ENCODE assay signal across 23 cellular contexts in the genomic region with DNA sequence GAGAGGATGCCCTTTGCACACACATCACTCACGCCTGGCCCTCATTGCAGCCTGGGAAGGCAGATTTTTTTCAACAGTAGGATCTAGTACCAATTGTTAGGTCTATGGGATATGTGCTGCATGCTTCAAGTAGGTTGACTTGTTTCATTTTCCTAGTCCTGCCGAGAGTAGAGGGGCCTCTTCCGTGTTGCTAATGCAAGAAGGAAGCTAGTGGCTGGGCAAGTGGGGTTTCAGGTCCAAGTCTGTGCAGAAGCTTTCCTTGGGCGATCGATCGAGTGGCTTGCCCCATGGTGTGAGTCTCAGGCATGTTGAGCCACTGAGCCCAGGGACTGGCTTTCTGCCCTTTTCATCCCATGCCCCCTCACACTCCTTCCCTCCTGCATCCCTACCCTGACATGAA. TPM values are rescaled to one million over a fixed set of nuclear protein-coding genes. Genes with fewer than 3 reads are reported as not detected.
DNase-seq lines count a peak whose midpoint lies in the region; ATAC-seq, FAIRE-seq and TF ChIP-seq lines count a peak whose summit lies in the region.
"Had no signal": no experiment of that assay in that cellular context is flagged by ENCODE, and none has a peak within 500 bp of the region (broad histone marks: within the 10 kb centered on the region; RNA-seq: fewer than 3 reads in every experiment).

No MANE protein-coding gene starts in this region.

- peaks cover 9% of the 10 kb centered on the region for H3K36me3 Mint-ChIP-seq in activated naive CD8-positive, alpha-beta T cell treated with anti-CD3 and anti-CD28 coated beads, Interleukin-2, amount 10 ng/mL, durations not matched to agents 7 days and 5 days
- H3K36me3 Mint-ChIP-seq in activated naive CD8-positive, alpha-beta T cell treated with anti-CD3 and anti-CD28 coated beads, Interleukin-2, amount 50 U/mL, for 24 hours (ENCODE audit: low read depth), result peaks cover 41% of the 10 kb centered on the region
- peaks cover 15 to 35% of the 10 kb centered on the region in 2 donors for H3K36me3 Mint-ChIP-seq in stimulated activated naive B cell treated with anti-CD40 and anti-IgM and Interleukin-4, amounts not matched to agents 10 μg/mL and 1 μg/mL and 100 μg/mL, for 72 hours
- H3K36me3 Mint-ChIP-seq in neural progenitor cell, result peaks cover 30% of the 10 kb centered on the region

- no peaks in the 10 kb centered on the region for H3K9me3 Mint-ChIP-seq in activated naive CD8-positive, alpha-beta T cell treated with anti-CD3 and anti-CD28 coated beads, Interleukin-2, amount 10 ng/mL, durations not matched to agents 7 days and 5 days
- no peaks in the 10 kb centered on the region for H3K9me3 Mint-ChIP-seq in activated naive CD8-positive, alpha-beta T cell treated with anti-CD3 and anti-CD28 coated beads, Interleukin-2, amount 50 U/mL, for 24 hours
- no peaks in the 10 kb centered on the region for H3K9me3 Mint-ChIP-seq in stimulated activated naive B cell treated with anti-CD40 and anti-IgM and Interleukin-4, amounts not matched to agents 10 μg/mL and 1 μg/mL and 100 μg/mL, for 72 hours
- no peaks in the 10 kb centered on the region for H3K9me3 Mint-ChIP-seq in neural progenitor cell
- H3K9me3 Mint-ChIP-seq: CD4-positive, CD25-positive, alpha-beta regulatory T cell; naive thymus-derived CD8-positive, alpha-beta T cell had no signal

- H3K27me3 ChIP-seq in H7 (ENCODE audit: control insufficient read depth, insufficient read depth, low read length) (no peaks in the 10 kb centered on the region), GM12878 (replicated peaks in 1 of 2; ENCODE audit: control insufficient read depth in 2 of 2, insufficient read depth in 2 of 2, low read length in 1 of 2) (no peaks in the 10 kb centered on the region), neural progenitor cell (no peaks in the 10 kb centered on the region)
- H3K27me3 ChIP-seq: MG63, pancreas had no signal

- intact Hi-C loops in GM12878 (cut with micrococcal nuclease; ENCODE audit: unreplicated experiment), result no loop called here

- peak; percentile 50 for TF ChIP-seq POLR2A in GM12878 (IDR thresholded peaks at IDR 0.05; ENCODE audit: low read depth, low read length)

- H3K27ac Mint-ChIP-seq in activated naive CD8-positive, alpha-beta T cell treated with anti-CD3 and anti-CD28 coated beads, Interleukin-2, amount 10 ng/mL, durations not matched to agents 7 days and 5 days, result peak overlapping the region; percentile 61
- H3K27ac Mint-ChIP-seq in activated naive CD8-positive, alpha-beta T cell treated with anti-CD3 and anti-CD28 coated beads, Interleukin-2, amount 50 U/mL, for 24 hours, result no peak overlapping the region
- peak overlapping the region; percentile 81 for H3K27ac Mint-ChIP-seq in stimulated activated naive B cell treated with anti-CD40 and anti-IgM and Interleukin-4, amounts not matched to agents 10 μg/mL and 1 μg/mL and 100 μg/mL, for 72 hours
- no peak overlapping the region for H3K27ac Mint-ChIP-seq in neural progenitor cell

- H3K9ac ChIP-seq in GM12878 (ENCODE audit: control insufficient read depth, insufficient read depth, low read length), result no peak overlapping the region
- no peak overlapping the region for H3K9ac ChIP-seq in neural progenitor cell

- 9% methylated on average over 6 of the region's 6 CpGs for WGBS in GM12878 (ENCODE audit: insufficient coverage, insufficient replicate concordance, low lambda C conversion rate, missing lambda C conversion rate)

- FAIRE-seq in GM12878 (lab: Jason Lieb, UNC), result no peak
- FAIRE-seq: K562, pancreas had no signal

- SMC1A ChIA-PET in GM12878 (lab: Charles Lee; ENCODE audit: uncharacterized antibody, unreplicated experiment), result no interaction called here

- H3F3A ChIP-seq in neural progenitor cell (ENCODE audit: low read depth), result peaks cover 23% of the 10 kb centered on the region

- H4K20me1 ChIP-seq in GM12878 (ENCODE audit: control insufficient read depth, insufficient read depth) (peaks cover 17% of the 10 kb centered on the region), neural progenitor cell (ENCODE audit: low read depth) (peaks cover 100% of the 10 kb centered on the region)

- no peak for TF ChIP-seq CTCF in GM12878 (IDR thresholded peaks at IDR 0.05 in 2 of 3, conservative IDR thresholded peaks at IDR 0.05 in 1 of 3; ENCODE audit: control insufficient read depth in 2 of 3, extremely low read depth in 1 of 3, insufficient read depth in 1 of 3, low read depth in 3 of 3, low read length in 3 of 3)
- TF ChIP-seq CTCF in neural progenitor cell (IDR thresholded peaks at IDR 0.05), result no peak

- H3K4me3 Mint-ChIP-seq in activated naive CD8-positive, alpha-beta T cell treated with anti-CD3 and anti-CD28 coated beads, Interleukin-2, amount 10 ng/mL, durations not matched to agents 7 days and 5 days, result no peak overlapping the region
- H3K4me3 Mint-ChIP-seq in activated naive CD8-positive, alpha-beta T cell treated with anti-CD3 and anti-CD28 coated beads, Interleukin-2, amount 50 U/mL, for 24 hours, result no peak overlapping the region
- no peak overlapping the region for H3K4me3 Mint-ChIP-seq in stimulated activated naive B cell treated with anti-CD40 and anti-IgM and Interleukin-4, amounts not matched to agents 10 μg/mL and 1 μg/mL and 100 μg/mL, for 72 hours
- H3K4me3 Mint-ChIP-seq in neural progenitor cell, result no peak overlapping the region

- no peak for TF ChIP-seq RAD21 in GM12878 (IDR thresholded peaks at IDR 0.05; ENCODE audit: insufficient read depth, low read depth, low read length)

- ATAC-seq in activated naive CD8-positive, alpha-beta T cell treated with anti-CD3 and anti-CD28 coated beads, Interleukin-2, amount 10 ng/mL, durations not matched to agents 7 days and 5 days (ENCODE audit: low read depth), result peak; percentile 41
- ATAC-seq in activated naive CD8-positive, alpha-beta T cell treated with anti-CD3 and anti-CD28 coated beads, Interleukin-2, amount 50 U/mL, for 24 hours, result no peak
- ATAC-seq in GM12878, result peak; percentile 13; the same call in 2 of the 3 replicates
- ATAC-seq in stimulated activated naive B cell treated with anti-CD40 and anti-IgM and Interleukin-4, amounts not matched to agents 10 μg/mL and 1 μg/mL and 100 μg/mL, for 72 hours (replicated peaks), result peak; percentile 23 to 41
- no peak for ATAC-seq in HG03442 (IDR thresholded peaks at IDR 0.05; ENCODE audit: unreplicated experiment)
- ATAC-seq: activated CD4-positive, CD25-positive, alpha-beta regulatory T cell treated with anti-CD3 and anti-CD28 coated beads, Interleukin-2, amount 50 U/mL, for 24 hours; K562; left lobe of liver; naive thymus-derived CD8-positive, alpha-beta T cell; pancreas; right cardiac atrium had no signal

- peaks cover 15% of the 10 kb centered on the region for H3K4me1 ChIP-seq in GM12878 (ENCODE audit: control insufficient read depth, insufficient read depth, low read length)
- no peaks in the 10 kb centered on the region for H3K4me1 ChIP-seq in neural progenitor cell
- H3K4me1 ChIP-seq: pancreas had no signal

- no peaks in the 10 kb centered on the region for H3K27me3 Mint-ChIP-seq in activated naive CD8-positive, alpha-beta T cell treated with anti-CD3 and anti-CD28 coated beads, Interleukin-2, amount 10 ng/mL, durations not matched to agents 7 days and 5 days
- no peaks in the 10 kb centered on the region for H3K27me3 Mint-ChIP-seq in activated naive CD8-positive, alpha-beta T cell treated with anti-CD3 and anti-CD28 coated beads, Interleukin-2, amount 50 U/mL, for 24 hours
- no peaks in the 10 kb centered on the region for H3K27me3 Mint-ChIP-seq in stimulated activated naive B cell treated with anti-CD40 and anti-IgM and Interleukin-4, amounts not matched to agents 10 μg/mL and 1 μg/mL and 100 μg/mL, for 72 hours
- H3K27me3 Mint-ChIP-seq in neural progenitor cell (ENCODE audit: insufficient read depth, low read depth), result peaks cover 6% of the 10 kb centered on the region
- H3K27me3 Mint-ChIP-seq: CD4-positive, CD25-positive, alpha-beta regulatory T cell; naive thymus-derived CD8-positive, alpha-beta T cell had no signal

- H3K79me2 ChIP-seq in GM12878 (ENCODE audit: control insufficient read depth, insufficient read depth, low read length) (peaks cover 82% of the 10 kb centered on the region), neural progenitor cell (ENCODE audit: low read depth) (peaks cover 100% of the 10 kb centered on the region)

- H3K36me3 ChIP-seq in H7 (replicated peaks; ENCODE audit: control insufficient read depth, insufficient read depth, low read length) (peaks cover 35% of the 10 kb centered on the region), GM12878 (ENCODE audit: control insufficient read depth in 2 of 2, insufficient read depth in 2 of 2, low read length in 1 of 2) (peaks cover 18 to 32% of the 10 kb centered on the region in 2 experiments), neural progenitor cell (no peaks in the 10 kb centered on the region)

- POLR2A ChIA-PET in activated naive CD8-positive, alpha-beta T cell treated with anti-CD3 and anti-CD28 coated beads, Interleukin-2, amount 10 ng/mL, durations not matched to agents 7 days and 5 days (lab: Charles Lee), result interaction anchor here (1.0 kb wide), 2 partner anchors 11 to 15 kb away, joined by 3 to 5 read pairs; no protein-coding TSS in a partner anchor
- POLR2A ChIA-PET in GM12878 (lab: Charles Lee), result interaction anchor here (1.2 kb wide), 1 partner anchor 86 kb away, joined by 3 read pairs; no protein-coding TSS in a partner anchor

- no peak for DNase-seq in activated naive CD8-positive, alpha-beta T cell treated with anti-CD3 and anti-CD28 coated beads, Interleukin-2, amount 10 ng/mL, durations not matched to agents 7 days and 5 days
- no peak for DNase-seq in activated naive CD8-positive, alpha-beta T cell treated with anti-CD3 and anti-CD28 coated beads, Interleukin-2, amount 50 U/mL, for 24 hours
- peak; percentile 10 for DNase-seq in H7
- no peak for DNase-seq in GM12878 (ENCODE audit: low read depth, low spot score)
- no peak for DNase-seq in stimulated activated naive B cell treated with anti-CD40 and anti-IgM and Interleukin-4, amounts not matched to agents 10 μg/mL and 1 μg/mL and 100 μg/mL, for 72 hours
- DNase-seq in T1000 (lab: John Stamatoyannopoulos, UW), result no peak
- no peak for DNase-seq in neural progenitor cell (ENCODE audit: low spot score)
- DNase-seq: activated gamma-delta T cell; anterior cingulate cortex; CD4-positive, CD25-positive, alpha-beta regulatory T cell; MG63; naive thymus-derived CD8-positive, alpha-beta T cell; NCI-H1694 treated with DMSO at 0.1 percent for 48 hours; NCI-H345; NCI-H774; OCI-M1; pancreas had no signal

- RAD21 ChIA-PET in GM12878 (lab: Charles Lee; ENCODE audit: unreplicated experiment), result interaction anchor here (1.3 kb wide), 1 partner anchor 87 kb away, joined by 4 read pairs; no protein-coding TSS in a partner anchor

- BruUV-seq in GM12878 (replicated peaks; lab: Mats Ljungman, UMichigan), result TSS peak; percentile 11

- H3K27ac ChIP-seq in GM12878 (ENCODE audit: control insufficient read depth, insufficient read depth), result peak overlapping the region; percentile 44; the same call in 1 of the 2 replicates
- no peak overlapping the region for H3K27ac ChIP-seq in neural progenitor cell
- H3K27ac ChIP-seq: epithelial cell of prostate, pancreas had no signal

- CTCF ChIA-PET in GM12878 (lab: Yijun Ruan, JAX), result interaction anchor here (1.6 kb wide), 1 partner anchor 83 kb away, joined by 6 read pairs; no protein-coding TSS in a partner anchor

- H3K4me3 ChIP-seq in H7 (ENCODE audit: insufficient read depth, low read depth, low read length) (no peak overlapping the region), GM12878 (no peak overlapping the region), neural progenitor cell (no peak overlapping the region)
- H3K4me3 ChIP-seq: K562, MG63, pancreas had no signal

- H2AFZ ChIP-seq in GM12878 (ENCODE audit: control insufficient read depth, low read depth, low read length) (no peak overlapping the region), neural progenitor cell (replicated peaks) (no peak overlapping the region)

- H3K4me2 ChIP-seq in GM12878 (ENCODE audit: control insufficient read depth, insufficient read depth) (peak overlapping the region; percentile 48), neural progenitor cell (no peak overlapping the region)

- H3K9me3 ChIP-seq in GM12878 (replicated peaks; ENCODE audit: control insufficient read depth, insufficient read depth, low read length) (no peaks in the 10 kb centered on the region), neural progenitor cell (ENCODE audit: low read depth) (no peaks in the 10 kb centered on the region)
- H3K9me3 ChIP-seq: MG63, pancreas had no signal

- H3K4me1 Mint-ChIP-seq in activated naive CD8-positive, alpha-beta T cell treated with anti-CD3 and anti-CD28 coated beads, Interleukin-2, amount 10 ng/mL, durations not matched to agents 7 days and 5 days, result peaks cover 18% of the 10 kb centered on the region
- peaks cover 41% of the 10 kb centered on the region for H3K4me1 Mint-ChIP-seq in activated naive CD8-positive, alpha-beta T cell treated with anti-CD3 and anti-CD28 coated beads, Interleukin-2, amount 50 U/mL, for 24 hours
- H3K4me1 Mint-ChIP-seq in stimulated activated naive B cell treated with anti-CD40 and anti-IgM and Interleukin-4, amounts not matched to agents 10 μg/mL and 1 μg/mL and 100 μg/mL, for 72 hours, result peaks cover 26 to 54% of the 10 kb centered on the region in 2 donors
- H3K4me1 Mint-ChIP-seq in neural progenitor cell, result peaks cover 19% of the 10 kb centered on the region

- no peak for TF ChIP-seq EP300 in GM12878 (IDR thresholded peaks at IDR 0.05; ENCODE audit: borderline replicate concordance in 1 of 2, control insufficient read depth in 1 of 2, low read depth in 2 of 2, low read length in 2 of 2)

- in situ Hi-C loops in GM12878 (cut with MboI), result no loop called here

RNA-seq across cellular contexts. Expression of a gene that starts 13.7 kb away (rescaled TPM):
- 100 to 1,000 TPM; 344 to 354 TPM for total RNA-seq in activated naive CD8-positive, alpha-beta T cell treated with anti-CD3 and anti-CD28 coated beads, Interleukin-2, amount 10 ng/mL, durations not matched to agents 7 days and 5 days
- 354 and 378 TPM in 2 replicates for total RNA-seq in H7 (2014; rRNA removed; shearing (Covaris generic))
- 214 and 243 TPM in 2 replicates for total RNA-seq in GM12878 (2013; cell fraction: nucleolus; rRNA removed)
- 100 and 112 TPM in 2 replicates for total RNA-seq in GM12878 (2014; rRNA removed)
- total RNA-seq in GM12878 (2014; rRNA removed; fragmentation: Illumina TruSeq; extraction: Trizol), result 109 and 112 TPM in 2 replicates
- total RNA-seq in GM12878 (2021), result 354 and 383 TPM in 2 replicates
- polyA plus RNA-seq in GM12878 (2011; ENCODE audit: low read depth), result 91.1 TPM
- polyA plus RNA-seq in GM12878 (2011; rRNA removed), result 106 and 178 TPM in 2 replicates
- polyA plus RNA-seq in GM12878 (2011; cell fraction: cytosol; rRNA removed), result 116 and 136 TPM in 2 replicates
- polyA plus RNA-seq in GM12878 (2011; cell fraction: nucleus; rRNA removed), result 323 and 436 TPM in 2 replicates
- polyA plus RNA-seq in GM12878 (2012), result 139 and 213 TPM in 2 replicates
- 180 and 253 TPM in 2 replicates for polyA plus RNA-seq in GM12878 (2014; fragmentation: Illumina TruSeq; extraction: Trizol)
- 10 to 100 TPM; 28.1 to 38.1 TPM for polyA plus RNA-seq in GM12878 (2014; fragmentation: Nextera tagmentation; extraction: Ambion mirVana)
- 175 and 191 TPM in 2 replicates for polyA plus RNA-seq in GM12878 (2014; rRNA removed)
- polyA plus RNA-seq in GM12878 (2016; fragmentation: Nextera tagmentation; extraction: Ambion mirVana), result 100 to 1,000 TPM; 205 TPM
- 111 and 131 TPM in 2 replicates for polyA minus RNA-seq in GM12878 (2011; rRNA and poly(A)+ RNA removed)
- polyA minus RNA-seq in GM12878 (2011; cell fraction: cytosol; rRNA and poly(A)+ RNA removed), result 59.6 and 68.8 TPM in 2 replicates
- 70.6 and 125 TPM in 2 replicates for polyA minus RNA-seq in GM12878 (2011; cell fraction: nucleus; rRNA and poly(A)+ RNA removed)
- 477 and 633 TPM in 2 replicates for total RNA-seq in neural progenitor cell (ENCODE audit: low replicate concordance)

RNA-seq across cellular contexts. Expression of a gene that starts 33.4 kb away (rescaled TPM):
- total RNA-seq in activated naive CD8-positive, alpha-beta T cell treated with anti-CD3 and anti-CD28 coated beads, Interleukin-2, amount 10 ng/mL, durations not matched to agents 7 days and 5 days, result 10 to 100 TPM; 35.9 to 37.7 TPM
- total RNA-seq in H7 (2014; rRNA removed; shearing (Covaris generic)), result 52.4 and 64.9 TPM in 2 replicates
- total RNA-seq in GM12878 (2013; cell fraction: nucleolus; rRNA removed), result 39.8 and 40.8 TPM in 2 replicates
- 40.7 and 44.3 TPM in 2 replicates for total RNA-seq in GM12878 (2014; rRNA removed)
- total RNA-seq in GM12878 (2014; rRNA removed; fragmentation: Illumina TruSeq; extraction: Trizol), result 18.1 and 19.9 TPM in 2 replicates
- 55.0 and 59.3 TPM in 2 replicates for total RNA-seq in GM12878 (2021)
- polyA plus RNA-seq in GM12878 (2011; ENCODE audit: low read depth), result 33.3 TPM
- polyA plus RNA-seq in GM12878 (2011; rRNA removed), result 10.7 and 33.9 TPM in 2 replicates
- polyA plus RNA-seq in GM12878 (2011; cell fraction: cytosol; rRNA removed), result 41.3 and 62.3 TPM in 2 replicates
- 244 and 250 TPM in 2 replicates for polyA plus RNA-seq in GM12878 (2011; cell fraction: nucleus; rRNA removed)
- polyA plus RNA-seq in GM12878 (2012), result 42.4 and 48.1 TPM in 2 replicates
- polyA plus RNA-seq in GM12878 (2014; fragmentation: Illumina TruSeq; extraction: Trizol), result 4.0 and 14.2 TPM in 2 replicates
- polyA plus RNA-seq in GM12878 (2014; fragmentation: Nextera tagmentation; extraction: Ambion mirVana), result 1 to 10 TPM in 1 of 2 experiments, under 1 TPM in 1; 0.89 to 8.6 TPM
- polyA plus RNA-seq in GM12878 (2014; rRNA removed), result 66.0 and 71.2 TPM in 2 replicates
- polyA plus RNA-seq in GM12878 (2016; fragmentation: Nextera tagmentation; extraction: Ambion mirVana), result 10 to 100 TPM; 73.7 to 78.9 TPM
- polyA minus RNA-seq in GM12878 (2011; rRNA and poly(A)+ RNA removed), result 13.8 and 18.9 TPM in 2 replicates
- 10.2 and 10.4 TPM in 2 replicates for polyA minus RNA-seq in GM12878 (2011; cell fraction: cytosol; rRNA and poly(A)+ RNA removed)
- 20.6 and 23.8 TPM in 2 replicates for polyA minus RNA-seq in GM12878 (2011; cell fraction: nucleus; rRNA and poly(A)+ RNA removed)
- 20.4 and 46.9 TPM in 2 replicates for total RNA-seq in neural progenitor cell (ENCODE audit: low replicate concordance)

RNA-seq across cellular contexts. Expression of a gene that starts 42.5 kb away (rescaled TPM):
- total RNA-seq in activated naive CD8-positive, alpha-beta T cell treated with anti-CD3 and anti-CD28 coated beads, Interleukin-2, amount 10 ng/mL, durations not matched to agents 7 days and 5 days, result 100 to 1,000 TPM; 155 to 156 TPM
- total RNA-seq in H7 (2014; rRNA removed; shearing (Covaris generic)), result 39.4 and 43.0 TPM in 2 replicates
- 44.5 and 46.6 TPM in 2 replicates for total RNA-seq in GM12878 (2013; cell fraction: nucleolus; rRNA removed)
- 18.0 TPM in 2 replicates for total RNA-seq in GM12878 (2014; rRNA removed)
- 9.8 and 11.0 TPM in 2 replicates for total RNA-seq in GM12878 (2014; rRNA removed; fragmentation: Illumina TruSeq; extraction: Trizol)
- total RNA-seq in GM12878 (2021), result 45.3 and 48.4 TPM in 2 replicates
- 35.0 TPM for polyA plus RNA-seq in GM12878 (2011; ENCODE audit: low read depth)
- 32.3 and 51.3 TPM in 2 replicates for polyA plus RNA-seq in GM12878 (2011; rRNA removed)
- 58.8 and 71.6 TPM in 2 replicates for polyA plus RNA-seq in GM12878 (2011; cell fraction: cytosol; rRNA removed)
- 95.0 and 120 TPM in 2 replicates for polyA plus RNA-seq in GM12878 (2011; cell fraction: nucleus; rRNA removed)
- 53.3 and 76.7 TPM in 2 replicates for polyA plus RNA-seq in GM12878 (2012)
- polyA plus RNA-seq in GM12878 (2014; fragmentation: Illumina TruSeq; extraction: Trizol), result 41.9 and 45.0 TPM in 2 replicates
- polyA plus RNA-seq in GM12878 (2014; fragmentation: Nextera tagmentation; extraction: Ambion mirVana), result 1 to 10 TPM; 3.0 to 3.3 TPM
- 31.6 and 33.0 TPM in 2 replicates for polyA plus RNA-seq in GM12878 (2014; rRNA removed)
- polyA plus RNA-seq in GM12878 (2016; fragmentation: Nextera tagmentation; extraction: Ambion mirVana), result 10 to 100 TPM; 26.7 to 26.9 TPM
- 53.9 and 67.1 TPM in 2 replicates for polyA minus RNA-seq in GM12878 (2011; rRNA and poly(A)+ RNA removed)
- 24.6 and 26.8 TPM in 2 replicates for polyA minus RNA-seq in GM12878 (2011; cell fraction: cytosol; rRNA and poly(A)+ RNA removed)
- polyA minus RNA-seq in GM12878 (2011; cell fraction: nucleus; rRNA and poly(A)+ RNA removed), result 22.5 and 27.9 TPM in 2 replicates
- total RNA-seq in neural progenitor cell (ENCODE audit: low replicate concordance), result 45.6 and 81.8 TPM in 2 replicates

RNA-seq across cellular contexts. Expression of a gene that starts 50.0 kb away (rescaled TPM):
- total RNA-seq in activated naive CD8-positive, alpha-beta T cell treated with anti-CD3 and anti-CD28 coated beads, Interleukin-2, amount 10 ng/mL, durations not matched to agents 7 days and 5 days, result 100 to 1,000 TPM; 249 to 259 TPM
- 77.6 and 89.9 TPM in 2 replicates for total RNA-seq in H7 (2014; rRNA removed; shearing (Covaris generic))
- 284 and 297 TPM in 2 replicates for total RNA-seq in GM12878 (2013; cell fraction: nucleolus; rRNA removed)
- 56.8 and 68.7 TPM in 2 replicates for total RNA-seq in GM12878 (2014; rRNA removed)
- 53.0 and 58.9 TPM in 2 replicates for total RNA-seq in GM12878 (2014; rRNA removed; fragmentation: Illumina TruSeq; extraction: Trizol)
- total RNA-seq in GM12878 (2021), result 128 and 146 TPM in 2 replicates
- 38.6 TPM for polyA plus RNA-seq in GM12878 (2011; ENCODE audit: low read depth)
- 22.8 and 47.4 TPM in 2 replicates for polyA plus RNA-seq in GM12878 (2011; rRNA removed)
- 40.7 and 47.0 TPM in 2 replicates for polyA plus RNA-seq in GM12878 (2011; cell fraction: cytosol; rRNA removed)
- 133 and 175 TPM in 2 replicates for polyA plus RNA-seq in GM12878 (2011; cell fraction: nucleus; rRNA removed)
- polyA plus RNA-seq in GM12878 (2012), result 82.2 and 92.4 TPM in 2 replicates
- polyA plus RNA-seq in GM12878 (2014; fragmentation: Illumina TruSeq; extraction: Trizol), result 54.5 and 69.2 TPM in 2 replicates
- 1 to 10 TPM; 1.2 to 3.4 TPM for polyA plus RNA-seq in GM12878 (2014; fragmentation: Nextera tagmentation; extraction: Ambion mirVana)
- polyA plus RNA-seq in GM12878 (2014; rRNA removed), result 93.1 and 113 TPM in 2 replicates
- 100 to 1,000 TPM in 1 of 2 experiments, 10 to 100 TPM in 1; 98.3 to 100 TPM for polyA plus RNA-seq in GM12878 (2016; fragmentation: Nextera tagmentation; extraction: Ambion mirVana)
- polyA minus RNA-seq in GM12878 (2011; rRNA and poly(A)+ RNA removed), result 102 and 114 TPM in 2 replicates
- polyA minus RNA-seq in GM12878 (2011; cell fraction: cytosol; rRNA and poly(A)+ RNA removed), result 44.5 and 54.7 TPM in 2 replicates
- polyA minus RNA-seq in GM12878 (2011; cell fraction: nucleus; rRNA and poly(A)+ RNA removed), result 103 and 181 TPM in 2 replicates
- total RNA-seq in neural progenitor cell (ENCODE audit: low replicate concordance), result 49.9 and 101 TPM in 2 replicates

Comparison
In these comparisons a context has a peak if more than half of its experiments do, and no peak if none do; other contexts are left out.
1. ATAC-seq: peak in activated naive CD8-positive, alpha-beta T cell treated with anti-CD3 and anti-CD28 coated beads, Interleukin-2, amount 10 ng/mL, durations not matched to agents 7 days and 5 days (single experiment), GM12878 (single experiment) and stimulated activated naive B cell treated with anti-CD40 and anti-IgM and Interleukin-4, amounts not matched to agents 10 μg/mL and 1 μg/mL and 100 μg/mL, for 72 hours (2 of 2); none in activated naive CD8-positive, alpha-beta T cell treated with anti-CD3 and anti-CD28 coated beads, Interleukin-2, amount 50 U/mL, for 24 hours (single experiment) and HG03442 (single experiment).
2. H3K27ac Mint-ChIP-seq: peak in activated naive CD8-positive, alpha-beta T cell treated with anti-CD3 and anti-CD28 coated beads, Interleukin-2, amount 10 ng/mL, durations not matched to agents 7 days and 5 days (single experiment) and stimulated activated naive B cell treated with anti-CD40 and anti-IgM and Interleukin-4, amounts not matched to agents 10 μg/mL and 1 μg/mL and 100 μg/mL, for 72 hours (single experiment); none in activated naive CD8-positive, alpha-beta T cell treated with anti-CD3 and anti-CD28 coated beads, Interleukin-2, amount 50 U/mL, for 24 hours (single experiment) and neural progenitor cell (single experiment).